Comparison of ENCODE assay signal across 25 cellular contexts in genomic region chr13:104099750-104100149, GRCh38.
"Had no signal": no experiment of that assay in that cellular context is flagged by ENCODE, and none has a peak within 500 bp of the region (broad histone marks: within the 10 kb centered on the region; RNA-seq: fewer than 3 reads in every experiment).

No MANE protein-coding gene starts in this region.

- H3K4me3 ChIP-seq: colonic mucosa, coronary artery, dorsolateral prefrontal cortex, esophagus muscularis mucosa, esophagus squamous epithelium, gastrocnemius medialis, gastroesophageal sphincter, heart left ventricle, heart right ventricle, hepatocyte had no signal

- H3K79me2 ChIP-seq: hepatocyte had no signal

- H2AFZ ChIP-seq: hepatocyte had no signal

- H3K27me3 ChIP-seq: colonic mucosa, dorsolateral prefrontal cortex, esophagus muscularis mucosa, esophagus squamous epithelium, foreskin keratinocyte, gastrocnemius medialis, gastroesophageal sphincter, heart left ventricle, heart right ventricle, hepatocyte had no signal

- H3K27ac ChIP-seq: colonic mucosa, coronary artery, dorsolateral prefrontal cortex, epithelial cell of prostate, esophagus muscularis mucosa, esophagus squamous epithelium, foreskin keratinocyte, gastrocnemius medialis, gastroesophageal sphincter, heart left ventricle, heart right ventricle, hepatocyte had no signal

- H3K36me3 ChIP-seq: colonic mucosa, esophagus muscularis mucosa, esophagus squamous epithelium, gastrocnemius medialis, gastroesophageal sphincter, heart left ventricle, heart right ventricle had no signal

- ATAC-seq: effector memory CD8-positive, alpha-beta T cell; esophagus mucosa; foreskin keratinocyte; gastrocnemius medialis; gastroesophageal sphincter; heart left ventricle; heart right ventricle had no signal

- H3K4me1 ChIP-seq: colonic mucosa, esophagus muscularis mucosa, esophagus squamous epithelium, foreskin keratinocyte, gastrocnemius medialis, gastroesophageal sphincter, heart left ventricle, heart right ventricle had no signal

- H3K9me3 ChIP-seq: colonic mucosa, esophagus muscularis mucosa, esophagus squamous epithelium, gastrocnemius medialis, gastroesophageal sphincter, heart left ventricle, heart right ventricle had no signal

- DNase-seq: colonic mucosa; cortex of kidney; dermis blood vessel endothelial cell; dorsolateral prefrontal cortex; effector CD4-positive, alpha-beta T cell; effector CD8-positive, alpha-beta T cell; effector memory CD4-positive, alpha-beta T cell; effector memory CD8-positive, alpha-beta T cell; endodermal cell; erythroblast; esophagus squamous epithelium; foreskin fibroblast; foreskin keratinocyte; foreskin melanocyte; gastrocnemius medialis; glutamatergic neuron; head of caudate nucleus; heart left ventricle; heart right ventricle had no signal

- H3K4me2 ChIP-seq: hepatocyte had no signal
